In genomic region chr7:80411621-80412020, GRCh38 we compare ENCODE assay signal across 17 cellular contexts.
DNase-seq lines count a peak whose midpoint lies in the region; ATAC-seq, FAIRE-seq and TF ChIP-seq lines count a peak whose summit lies in the region.
"Had no signal": no experiment of that assay in that cellular context is flagged by ENCODE, and none has a peak within 500 bp of the region (broad histone marks: within the 10 kb centered on the region; RNA-seq: fewer than 3 reads in every experiment).

No MANE protein-coding gene starts in this region.

- DNase-seq in D341Med (ENCODE audit: low spot score) (peak; percentile 47), NCI-H524 (lab: John Stamatoyannopoulos, UW) (peak; percentile 66 to 82), epithelial cell of esophagus (ENCODE audit: low read depth) (peak; percentile 52), frontal cortex (ENCODE audit: low spot score in 2 of 2) (no peak)
- DNase-seq: activated CD8-positive, alpha-beta T cell treated with anti-CD3 and anti-CD28 coated beads, Interleukin-2, amount 10 ng/mL, durations not matched to agents 7 days and 5 days; dermis blood vessel endothelial cell; heart left ventricle; mammary epithelial cell; NCI-H1092 treated with DMSO at 0.1 percent for 48 hours; NCI-H187; stimulated activated naive CD4-positive, alpha-beta T cell treated with Interleukin-2 at 50 U/mL for 16 hours had no signal

- H3K4me3 ChIP-seq in epithelial cell of esophagus (ENCODE audit: low read length), result no peak overlapping the region
- H3K4me3 ChIP-seq in neural cell (ENCODE audit: low read length), result no peak overlapping the region
- H3K4me3 ChIP-seq: ascending aorta, heart left ventricle had no signal

- no peaks in the 10 kb centered on the region for H4K20me1 ChIP-seq in neural cell (ENCODE audit: insufficient read depth)

- no peak for TF ChIP-seq RAD21 in neural cell (conservative IDR thresholded peaks at IDR 0.05)

- no peak for FAIRE-seq in frontal cortex (lab: Jason Lieb, UNC)

- no peaks in the 10 kb centered on the region for H3K27me3 ChIP-seq in neural cell (ENCODE audit: insufficient read depth, low read depth, low read length)
- H3K27me3 ChIP-seq: ascending aorta, heart left ventricle had no signal

- H2AFZ ChIP-seq in neural cell (ENCODE audit: low read depth, low read length), result no peak overlapping the region

- H3K9me3 ChIP-seq in neural cell (ENCODE audit: low read length), result no peaks in the 10 kb centered on the region
- H3K9me3 ChIP-seq: ascending aorta, heart left ventricle had no signal

- H3K9ac ChIP-seq in neural cell (ENCODE audit: low read length), result no peak overlapping the region

- no peak overlapping the region for H3K27ac ChIP-seq in neural cell (ENCODE audit: low read length)
- H3K27ac ChIP-seq: ascending aorta, heart left ventricle had no signal

- no peak for TF ChIP-seq EP300 in neural cell (conservative IDR thresholded peaks at IDR 0.05; ENCODE audit: poor library complexity, severe bottlenecking)

- ATAC-seq in HG03025 (IDR thresholded peaks at IDR 0.05; ENCODE audit: low FRiP score, unreplicated experiment) (no peak), GM21528 (IDR thresholded peaks at IDR 0.05; ENCODE audit: low FRiP score, unreplicated experiment) (no peak), GM21423 (IDR thresholded peaks at IDR 0.05; ENCODE audit: unreplicated experiment) (no peak)
- ATAC-seq: activated CD4-positive, CD25-positive, alpha-beta regulatory T cell treated with anti-CD3 and anti-CD28 coated beads, Interleukin-2, amount 50 U/mL, for 24 hours; activated CD8-positive, alpha-beta T cell treated with anti-CD3 and anti-CD28 coated beads, Interleukin-2, amount 10 ng/mL, durations not matched to agents 7 days and 5 days; heart left ventricle had no signal

- TF ChIP-seq CTCF in epithelial cell of esophagus (IDR thresholded peaks at IDR 0.05; ENCODE audit: insufficient read depth, low read depth, low read length, missing control alignments) (no peak), neural cell (IDR thresholded peaks at IDR 0.05; ENCODE audit: poor library complexity, severe bottlenecking) (no peak)

- no peak overlapping the region for H3K4me2 ChIP-seq in neural cell (ENCODE audit: low read length)

- no peaks in the 10 kb centered on the region for H3K9me2 ChIP-seq in neural cell (ENCODE audit: insufficient read depth, low read length)

- H3K79me2 ChIP-seq in neural cell (replicated peaks; ENCODE audit: insufficient read depth, low read length), result no peaks in the 10 kb centered on the region

- no peaks in the 10 kb centered on the region for H3K36me3 ChIP-seq in neural cell (ENCODE audit: insufficient read depth, low read length)
- H3K36me3 ChIP-seq: ascending aorta, heart left ventricle had no signal

- H3F3A ChIP-seq in neural cell (ENCODE audit: insufficient read depth, low read length, poor library complexity, severe bottlenecking), result no peaks in the 10 kb centered on the region

TF ChIP-seq in neural cell, 6 proteins besides CTCF, POLR2A, EP300 and RAD21:
- TF ChIP-seq MXI1 (conservative IDR thresholded peaks at IDR 0.05; ENCODE audit: poor library complexity, severe bottlenecking), result no peak
- peak; percentile 65 for TF ChIP-seq POLR2AphosphoS5 (IDR thresholded peaks at IDR 0.05)
- TF ChIP-seq TAF1 (IDR thresholded peaks at IDR 0.05; ENCODE audit: low read depth), result no peak
- no peak for TF ChIP-seq EZH2 (IDR thresholded peaks at IDR 0.05; ENCODE audit: borderline replicate concordance, insufficient read depth, low read length, poor library complexity, severe bottlenecking)
- peak; percentile 79 for TF ChIP-seq REST (IDR thresholded peaks at IDR 0.05; ENCODE audit: borderline replicate concordance)

Comparison
In these comparisons a context has a peak if more than half of its experiments do, and no peak if none do; other contexts are left out.
1. DNase-seq: peak in D341Med (single experiment), NCI-H524 (2 of 2) and epithelial cell of esophagus (single experiment); none in frontal cortex (0 of 2).